8 cellular contexts compared by ENCODE assay signal in genomic region chr15:44296625-44297524, GRCh38. TPM values are rescaled to one million over a fixed set of nuclear protein-coding genes. Genes with fewer than 3 reads are reported as not detected.
DNase-seq lines count a peak whose midpoint lies in the region; FAIRE-seq and TF ChIP-seq lines count a peak whose summit lies in the region.

No MANE protein-coding gene starts in this region.

- H3K4me1 ChIP-seq in adipocyte (ENCODE audit: control insufficient read depth, insufficient read depth, low read length) (peaks cover 6% of the 10 kb centered on the region), keratinocyte (ENCODE audit: control insufficient read depth, extremely low read depth, insufficient read depth, low read length) (peaks cover 22% of the 10 kb centered on the region)

- H3K9ac ChIP-seq in adipocyte (ENCODE audit: low read length) = no peak overlapping the region
- peak overlapping the region; percentile 35 for H3K9ac ChIP-seq in keratinocyte (ENCODE audit: control insufficient read depth, extremely low read depth, insufficient read depth, low read length)

- H3K27me3 ChIP-seq in adipocyte (replicated peaks; ENCODE audit: control insufficient read depth, insufficient read depth, low read length) (no peaks in the 10 kb centered on the region), keratinocyte (ENCODE audit: control insufficient read depth, extremely low read depth, insufficient read depth, low read length) (no peaks in the 10 kb centered on the region)

- TF ChIP-seq POLR2A in NB4 (IDR thresholded peaks at IDR 0.05; ENCODE audit: extremely low read depth, insufficient read length) = no peak

- H3K4me2 ChIP-seq in keratinocyte (ENCODE audit: control insufficient read depth, extremely low read depth, insufficient read depth, low read depth, low read length) = peak overlapping the region; percentile 56

- H3K27ac ChIP-seq in keratinocyte (ENCODE audit: control insufficient read depth, insufficient read depth, low read length) = peak overlapping the region; percentile 73

- H3K9me3 ChIP-seq in adipocyte (ENCODE audit: control insufficient read depth, low read length) (no peaks in the 10 kb centered on the region), keratinocyte (ENCODE audit: control insufficient read depth, low read depth, low read length) (no peaks in the 10 kb centered on the region)

- H3K79me2 ChIP-seq in keratinocyte (ENCODE audit: control insufficient read depth, insufficient read depth, low read length) = peaks cover 38% of the 10 kb centered on the region

- TF ChIP-seq CTCF in NB4 (IDR thresholded peaks at IDR 0.05; ENCODE audit: low read depth, low read length) = no peak
- no peak for TF ChIP-seq CTCF in keratinocyte (optimal IDR thresholded peaks at IDR 0.05 in 1 of 3, IDR thresholded peaks at IDR 0.05 in 1 of 3, conservative IDR thresholded peaks at IDR 0.05 in 1 of 3; ENCODE audit: extremely low read depth in 1 of 3, insufficient read depth in 2 of 3, low read length in 3 of 3)

- H3K4me3 ChIP-seq in NB4 (ENCODE audit: low read depth, low read length) (no peak overlapping the region), adipocyte (ENCODE audit: low read length) (no peak overlapping the region), keratinocyte (ENCODE audit: control insufficient read depth in 2 of 3, extremely low read depth in 1 of 3, insufficient read depth in 2 of 3, low read depth in 1 of 3, low read length in 3 of 3) (no peak overlapping the region)

- DNase-seq in NCI-H1105 treated with DMSO at 0.1 percent for 48 hours (lab: John Stamatoyannopoulos, UW) (peak; percentile 1), NCI-H1105 (lab: John Stamatoyannopoulos, UW) (no peak), NB4 (ENCODE audit: low read depth) (peak; percentile 85), adipocyte (ENCODE audit: low read depth) (peak; percentile 44), keratinocyte (ENCODE audit: low read depth, low spot score) (no peak), urothelium cell line (ENCODE audit: low spot score) (peak; percentile 35), mesenteric fat pad (ENCODE audit: low spot score) (no peak), KG1 (lab: John Stamatoyannopoulos, UW) (no peak)

- peak overlapping the region; percentile 75 for H2AFZ ChIP-seq in keratinocyte (ENCODE audit: control insufficient read depth, low read length)

- H4K20me1 ChIP-seq in keratinocyte (ENCODE audit: control insufficient read depth, extremely low read depth, insufficient read depth, low read length) = no peaks in the 10 kb centered on the region

- no peaks in the 10 kb centered on the region for H3K9me1 ChIP-seq in keratinocyte (ENCODE audit: control insufficient read depth, extremely low read depth, insufficient read depth, low read length)

- no peaks in the 10 kb centered on the region for H3K36me3 ChIP-seq in adipocyte (ENCODE audit: control insufficient read depth, insufficient read depth, low read length, severe bottlenecking)
- H3K36me3 ChIP-seq in keratinocyte (ENCODE audit: control insufficient read depth in 2 of 2, extremely low read depth in 1 of 2, insufficient read depth in 2 of 2, low read length in 2 of 2) = peaks cover 0 to 3% of the 10 kb centered on the region in 2 experiments

- peak; percentile 84 for FAIRE-seq in keratinocyte (lab: Jason Lieb, UNC)
- no peak for FAIRE-seq in urothelium cell line (lab: Jason Lieb, UNC)

- dilution Hi-C loops in keratinocyte (cut with MboI; ENCODE audit: extremely low pct_ligation_motif_present, low sequenced_read_pairs) = no loop called here

RNA-seq across cellular contexts. Expression of gene GOLM2, which starts 8.4 kb away (rescaled TPM):
- polyA plus RNA-seq in keratinocyte = 10.6 to 19.4 TPM (median 14.0 TPM) in 3 replicates
- polyA plus RNA-seq in keratinocyte (2011; ENCODE audit: low read depth) = 75.9 TPM
- 10.9 and 18.7 TPM in 2 replicates for polyA plus RNA-seq in keratinocyte (2011; cell fraction: cytosol; rRNA removed)
- 15.8 and 16.5 TPM in 2 replicates for polyA plus RNA-seq in keratinocyte (2011; cell fraction: nucleus; rRNA removed)
- polyA plus RNA-seq in keratinocyte (2012; ENCODE audit: low replicate concordance) = 10.5 and 17.5 TPM in 2 replicates
- 6.7 to 15.4 TPM (median 7.0 TPM) in 3 replicates for polyA minus RNA-seq in keratinocyte
- 24.6 TPM for polyA minus RNA-seq in keratinocyte (2011; cell fraction: cytosol; rRNA and poly(A)+ RNA removed)
- 8.7 and 16.7 TPM in 2 replicates for polyA minus RNA-seq in keratinocyte (2011; cell fraction: nucleus; rRNA and poly(A)+ RNA removed)
- 69.6 TPM for total RNA-seq in mesenteric fat pad

Comparison
In these comparisons a context has a peak if more than half of its experiments do, and no peak if none do; other contexts are left out.
1. DNase-seq: peak in NCI-H1105 treated with DMSO at 0.1 percent for 48 hours (single experiment), NB4 (single experiment), adipocyte (single experiment) and urothelium cell line (single experiment); none in NCI-H1105 (single experiment), keratinocyte (single experiment), mesenteric fat pad (single experiment) and KG1 (single experiment).